Comparison of ENCODE assay signal across 30 cellular contexts in genomic region chr19:18183529-18183928, GRCh38. TPM values are rescaled to one million over a fixed set of nuclear protein-coding genes. Genes with fewer than 3 reads are reported as not detected.
"Had no signal": no experiment of that assay in that cellular context is flagged by ENCODE, and none has a peak within 500 bp of the region (broad histone marks: within the 10 kb centered on the region; RNA-seq: fewer than 3 reads in every experiment).

No MANE protein-coding gene starts in this region.

- ATAC-seq: activated CD8-positive, alpha-beta memory T cell treated with anti-CD3 and anti-CD28 coated beads, Interleukin-2, amount 10 ng/mL, durations not matched to agents 7 days and 5 days; activated naive CD4-positive, alpha-beta T cell treated with anti-CD3 and anti-CD28 coated beads, Interleukin-2, amount 50 U/mL, for 72 hours; activated naive CD8-positive, alpha-beta T cell treated with anti-CD3 and anti-CD28 coated beads, Interleukin-2, amount 50 U/mL, for 24 hours; body of pancreas; T-helper 17 cell had no signal

- H3K36me3 ChIP-seq: ascending aorta had no signal

- H3K4me3 ChIP-seq: ascending aorta, body of pancreas had no signal

- FAIRE-seq: bronchial epithelial cell, RCC 7860 had no signal

- H3K27ac ChIP-seq: ascending aorta, body of pancreas had no signal

- H3K9me3 ChIP-seq: ascending aorta, body of pancreas had no signal

- H3K27me3 ChIP-seq: ascending aorta, body of pancreas had no signal

- DNase-seq: activated B cell treated with CpG ODN at 0.5 μM for 24 hours; activated CD4-positive, alpha-beta T cell treated with anti-CD3 and anti-CD28 coated beads for 1 hour; activated CD4-positive, alpha-beta T cell treated with anti-CD3 and anti-CD28 coated beads, Interleukin-2, amount 10 ng/mL, durations not matched to agents 24 days and 14 days; activated CD4-positive, alpha-beta T cell treated with anti-CD3 and anti-CD28 coated beads, Interleukin-2, amount 50 U/mL, for 48 hours; activated CD8-positive, alpha-beta memory T cell treated with anti-CD3 and anti-CD28 coated beads, Interleukin-2, amount 10 ng/mL, durations not matched to agents 7 days and 5 days; activated effector memory CD4-positive, alpha-beta T cell treated with anti-CD3 and anti-CD28 coated beads, Interleukin-2, amount 50 U/mL, for 16 hours; activated naive CD4-positive, alpha-beta T cell treated with Interleukin-2 at 50 U/mL for 16 hours; activated naive CD8-positive, alpha-beta T cell treated with anti-CD3 and anti-CD28 coated beads, Interleukin-2, amount 50 U/mL, for 24 hours; activated T-cell treated with anti-CD3 and anti-CD28 coated beads, Interleukin-2, amount 50 U/mL, for 24 hours; amniotic stem cell; body of pancreas; central memory CD4-positive, alpha-beta T cell; KG1; NCI-H1092; NCI-H1417; NCI-H1694; NCI-H2029; NCI-H2227 treated with DMSO at 0.1 percent for 48 hours; NCI-H446 treated with DMSO at 0.1 percent for 48 hours; NCI-H524 treated with DMSO at 0.1 percent for 48 hours; NCI-H82; NK-92 treated with Interleukin-12 subunit alpha and Interleukin-12 subunit beta, amount 100 ng/mL, for 24 hours; SHP77 treated with DMSO at 0.1 percent for 48 hours; T-helper 17 cell; T-helper 9 cell had no signal

- H3K4me1 ChIP-seq: ascending aorta, body of pancreas had no signal

RNA-seq across cellular contexts. Expression of gene PDE4C, which starts 42.7 kb away (rescaled TPM):
- total RNA-seq: activated B cell treated with CpG ODN at 0.5 μM for 24 hours, ascending aorta had no signal
- polyA plus RNA-seq: IgD-negative memory B cell had no signal
